ENCODE assay signal across 3 cellular contexts in the genomic region with DNA sequence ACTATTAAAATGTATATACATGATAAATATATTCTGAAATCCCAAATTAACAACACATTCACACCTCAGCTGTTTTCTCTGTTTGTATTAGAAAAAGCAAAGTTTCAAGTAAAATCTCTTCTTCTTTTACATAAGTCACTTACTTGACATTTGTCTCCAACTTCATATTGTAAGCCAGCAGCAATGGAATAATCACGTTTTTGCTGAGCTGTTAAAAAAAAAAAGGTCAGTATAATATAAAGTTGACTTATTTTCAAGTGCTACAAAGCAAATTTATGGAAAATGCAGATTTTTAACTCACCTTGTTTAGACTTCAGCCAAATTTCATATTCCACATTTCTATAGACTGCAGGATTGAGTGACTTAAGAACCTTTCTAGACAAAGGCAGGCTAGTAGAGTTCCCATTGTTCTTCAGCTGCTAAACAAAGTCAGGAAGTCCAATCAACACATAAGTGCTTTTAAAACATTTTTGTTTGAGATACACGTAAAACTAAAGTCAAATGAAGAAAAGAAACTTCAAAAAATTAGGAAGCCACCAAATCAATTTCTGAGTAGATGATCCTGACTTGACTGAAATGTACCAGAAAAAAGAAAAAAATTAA.
TF ChIP-seq lines count a peak whose summit lies in the region.

No MANE protein-coding gene starts in this region.

TF ChIP-seq in A549, 52 proteins besides CTCF, POLR2A, EP300 and RAD21:
- TF ChIP-seq NFE2L2 (conservative IDR thresholded peaks at IDR 0.05; ENCODE audit: low read length) = no peak
- peak; percentile 71 for TF ChIP-seq MAFK (IDR thresholded peaks at IDR 0.05; ENCODE audit: partially characterized antibody)
- no peak for TF ChIP-seq MAZ (IDR thresholded peaks at IDR 0.05; ENCODE audit: borderline replicate concordance, low read depth, low read length)

TF ChIP-seq in GM12878, 131 proteins besides CTCF, POLR2A, EP300 and RAD21 (continues in another document):
- TF ChIP-seq ZNF274 (IDR thresholded peaks at IDR 0.05; ENCODE audit: insufficient read depth, insufficient read length) = no peak
- no peak for TF ChIP-seq ZNF622 (IDR thresholded peaks at IDR 0.05)
- no peak for TF ChIP-seq TBL1XR1 (IDR thresholded peaks at IDR 0.05; ENCODE audit: low read depth, low read length)
- no peak for TF ChIP-seq STAT1 (conservative IDR thresholded peaks at IDR 0.05)
- TF ChIP-seq, protein P1, sequence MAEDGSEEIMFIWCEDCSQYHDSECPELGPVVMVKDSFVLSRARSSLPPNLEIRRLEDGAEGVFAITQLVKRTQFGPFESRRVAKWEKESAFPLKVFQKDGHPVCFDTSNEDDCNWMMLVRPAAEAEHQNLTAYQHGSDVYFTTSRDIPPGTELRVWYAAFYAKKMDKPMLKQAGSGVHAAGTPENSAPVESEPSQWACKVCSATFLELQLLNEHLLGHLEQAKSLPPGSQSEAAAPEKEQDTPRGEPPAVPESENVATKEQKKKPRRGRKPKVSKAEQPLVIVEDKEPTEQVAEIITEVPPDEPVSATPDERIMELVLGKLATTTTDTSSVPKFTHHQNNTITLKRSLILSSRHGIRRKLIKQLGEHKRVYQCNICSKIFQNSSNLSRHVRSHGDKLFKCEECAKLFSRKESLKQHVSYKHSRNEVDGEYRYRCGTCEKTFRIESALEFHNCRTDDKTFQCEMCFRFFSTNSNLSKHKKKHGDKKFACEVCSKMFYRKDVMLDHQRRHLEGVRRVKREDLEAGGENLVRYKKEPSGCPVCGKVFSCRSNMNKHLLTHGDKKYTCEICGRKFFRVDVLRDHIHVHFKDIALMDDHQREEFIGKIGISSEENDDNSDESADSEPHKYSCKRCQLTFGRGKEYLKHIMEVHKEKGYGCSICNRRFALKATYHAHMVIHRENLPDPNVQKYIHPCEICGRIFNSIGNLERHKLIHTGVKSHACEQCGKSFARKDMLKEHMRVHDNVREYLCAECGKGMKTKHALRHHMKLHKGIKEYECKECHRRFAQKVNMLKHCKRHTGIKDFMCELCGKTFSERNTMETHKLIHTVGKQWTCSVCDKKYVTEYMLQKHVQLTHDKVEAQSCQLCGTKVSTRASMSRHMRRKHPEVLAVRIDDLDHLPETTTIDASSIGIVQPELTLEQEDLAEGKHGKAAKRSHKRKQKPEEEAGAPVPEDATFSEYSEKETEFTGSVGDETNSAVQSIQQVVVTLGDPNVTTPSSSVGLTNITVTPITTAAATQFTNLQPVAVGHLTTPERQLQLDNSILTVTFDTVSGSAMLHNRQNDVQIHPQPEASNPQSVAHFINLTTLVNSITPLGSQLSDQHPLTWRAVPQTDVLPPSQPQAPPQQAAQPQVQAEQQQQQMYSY (CRISPR knock-in tag; IDR thresholded peaks at IDR 0.05) = no peak
- TF ChIP-seq HDGF (IDR thresholded peaks at IDR 0.05) = no peak
- TF ChIP-seq NRF1 (conservative IDR thresholded peaks at IDR 0.05; ENCODE audit: low read depth, low read length) = no peak
- TF ChIP-seq BRCA1 (IDR thresholded peaks at IDR 0.05; ENCODE audit: low read depth, low read length) = no peak
- TF ChIP-seq RFX5 (IDR thresholded peaks at IDR 0.05; ENCODE audit: low read depth, low read length) = no peak
- TF ChIP-seq, protein P2, sequence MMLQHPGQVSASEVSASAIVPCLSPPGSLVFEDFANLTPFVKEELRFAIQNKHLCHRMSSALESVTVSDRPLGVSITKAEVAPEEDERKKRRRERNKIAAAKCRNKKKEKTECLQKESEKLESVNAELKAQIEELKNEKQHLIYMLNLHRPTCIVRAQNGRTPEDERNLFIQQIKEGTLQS (IDR thresholded peaks at IDR 0.05; ENCODE audit: borderline replicate concordance, extremely low read depth, low read depth, low read length) = no peak
- TF ChIP-seq, protein P3, sequence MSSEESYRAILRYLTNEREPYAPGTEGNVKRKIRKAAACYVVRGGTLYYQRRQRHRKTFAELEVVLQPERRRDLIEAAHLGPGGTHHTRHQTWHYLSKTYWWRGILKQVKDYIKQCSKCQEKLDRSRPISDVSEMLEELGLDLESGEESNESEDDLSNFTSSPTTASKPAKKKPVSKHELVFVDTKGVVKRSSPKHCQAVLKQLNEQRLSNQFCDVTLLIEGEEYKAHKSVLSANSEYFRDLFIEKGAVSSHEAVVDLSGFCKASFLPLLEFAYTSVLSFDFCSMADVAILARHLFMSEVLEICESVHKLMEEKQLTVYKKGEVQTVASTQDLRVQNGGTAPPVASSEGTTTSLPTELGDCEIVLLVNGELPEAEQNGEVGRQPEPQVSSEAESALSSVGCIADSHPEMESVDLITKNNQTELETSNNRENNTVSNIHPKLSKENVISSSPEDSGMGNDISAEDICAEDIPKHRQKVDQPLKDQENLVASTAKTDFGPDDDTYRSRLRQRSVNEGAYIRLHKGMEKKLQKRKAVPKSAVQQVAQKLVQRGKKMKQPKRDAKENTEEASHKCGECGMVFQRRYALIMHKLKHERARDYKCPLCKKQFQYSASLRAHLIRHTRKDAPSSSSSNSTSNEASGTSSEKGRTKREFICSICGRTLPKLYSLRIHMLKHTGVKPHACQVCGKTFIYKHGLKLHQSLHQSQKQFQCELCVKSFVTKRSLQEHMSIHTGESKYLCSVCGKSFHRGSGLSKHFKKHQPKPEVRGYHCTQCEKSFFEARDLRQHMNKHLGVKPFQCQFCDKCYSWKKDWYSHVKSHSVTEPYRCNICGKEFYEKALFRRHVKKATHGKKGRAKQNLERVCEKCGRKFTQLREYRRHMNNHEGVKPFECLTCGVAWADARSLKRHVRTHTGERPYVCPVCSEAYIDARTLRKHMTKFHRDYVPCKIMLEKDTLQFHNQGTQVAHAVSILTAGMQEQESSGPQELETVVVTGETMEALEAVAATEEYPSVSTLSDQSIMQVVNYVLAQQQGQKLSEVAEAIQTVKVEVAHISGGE (CRISPR knock-in tag; IDR thresholded peaks at IDR 0.05) = no peak
- TF ChIP-seq ZBED1 (IDR thresholded peaks at IDR 0.05; ENCODE audit: borderline replicate concordance) = no peak
- TF ChIP-seq, protein P4, sequence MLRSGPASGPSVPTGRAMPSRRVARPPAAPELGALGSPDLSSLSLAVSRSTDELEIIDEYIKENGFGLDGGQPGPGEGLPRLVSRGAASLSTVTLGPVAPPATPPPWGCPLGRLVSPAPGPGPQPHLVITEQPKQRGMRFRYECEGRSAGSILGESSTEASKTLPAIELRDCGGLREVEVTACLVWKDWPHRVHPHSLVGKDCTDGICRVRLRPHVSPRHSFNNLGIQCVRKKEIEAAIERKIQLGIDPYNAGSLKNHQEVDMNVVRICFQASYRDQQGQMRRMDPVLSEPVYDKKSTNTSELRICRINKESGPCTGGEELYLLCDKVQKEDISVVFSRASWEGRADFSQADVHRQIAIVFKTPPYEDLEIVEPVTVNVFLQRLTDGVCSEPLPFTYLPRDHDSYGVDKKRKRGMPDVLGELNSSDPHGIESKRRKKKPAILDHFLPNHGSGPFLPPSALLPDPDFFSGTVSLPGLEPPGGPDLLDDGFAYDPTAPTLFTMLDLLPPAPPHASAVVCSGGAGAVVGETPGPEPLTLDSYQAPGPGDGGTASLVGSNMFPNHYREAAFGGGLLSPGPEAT (IDR thresholded peaks at IDR 0.05; ENCODE audit: low read depth) = no peak
- no peak for TF ChIP-seq RELA (IDR thresholded peaks at IDR 0.05; ENCODE audit: borderline replicate concordance, partially characterized antibody)

TF ChIP-seq in endothelial cell of umbilical vein, 7 proteins besides CTCF, POLR2A, EP300 and RAD21:
- TF ChIP-seq POLR2AphosphoS5 (IDR thresholded peaks at IDR 0.05; ENCODE audit: insufficient read depth, low read depth, low read length) (no peak), GATA2 (IDR thresholded peaks at IDR 0.05; ENCODE audit: insufficient read depth, insufficient read length, low read depth, low read length) (no peak), FOS (IDR thresholded peaks at IDR 0.05; ENCODE audit: borderline replicate concordance, insufficient read depth, low read length) (no peak), MYC (IDR thresholded peaks at IDR 0.05; ENCODE audit: low read depth, low read length) (no peak), EZH2 (IDR thresholded peaks at IDR 0.05; ENCODE audit: borderline replicate concordance, low read depth, low read length, severe bottlenecking) (no peak), JUN (IDR thresholded peaks at IDR 0.05; ENCODE audit: borderline replicate concordance, insufficient read depth, insufficient read length, low read depth) (no peak)
- TF ChIP-seq, protein P5, sequence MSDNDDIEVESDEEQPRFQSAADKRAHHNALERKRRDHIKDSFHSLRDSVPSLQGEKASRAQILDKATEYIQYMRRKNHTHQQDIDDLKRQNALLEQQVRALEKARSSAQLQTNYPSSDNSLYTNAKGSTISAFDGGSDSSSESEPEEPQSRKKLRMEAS (IDR thresholded peaks at IDR 0.05; ENCODE audit: insufficient read depth, insufficient read length) = no peak
TF ChIP-seq in endothelial cell of umbilical vein: peak in this region for 0.
